In the genomic region with DNA sequence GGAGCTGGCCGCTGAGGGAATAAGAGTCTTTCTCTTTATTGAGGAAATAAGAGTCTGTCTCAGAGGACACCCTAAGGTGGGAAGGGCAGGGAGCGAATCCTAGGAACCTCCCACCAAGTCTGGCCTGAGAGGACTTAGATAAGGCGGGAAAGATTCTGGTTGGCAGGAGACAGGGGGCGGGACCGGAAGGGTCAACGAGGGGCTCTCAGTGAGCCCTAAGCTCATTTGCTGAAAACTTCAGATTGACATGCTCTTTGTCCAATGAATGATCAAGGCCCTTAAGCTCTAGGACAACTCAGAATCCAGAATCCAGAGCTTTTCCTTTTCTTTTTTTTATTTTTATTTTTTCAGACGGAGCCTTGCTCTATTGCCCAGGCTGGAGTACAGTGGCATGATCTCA, we compare ENCODE assay signal across 7 cellular contexts. TPM values are rescaled to one million over a fixed set of nuclear protein-coding genes. Genes with fewer than 3 reads are reported as not detected.
"Had no signal": no experiment of that assay in that cellular context is flagged by ENCODE, and none has a peak within 500 bp of the region (broad histone marks: within the 10 kb centered on the region; RNA-seq: fewer than 3 reads in every experiment).

A gene (minus strand): TSS at position 101 of the 400 bp plus-strand sequence. CDS start 196 bp downstream, outside the sequence.

RNA-seq across cellular contexts. Expression of the gene that starts here (rescaled TPM):
- total RNA-seq: GM23248, GM23338, H1, H4, H7, H9, HFFc6 had no signal
- polyA plus RNA-seq: GM23248, GM23338, H1 had no signal
